1 cellular context compared by ENCODE assay signal in genomic region chr11:129720994-129721393, GRCh38.
TF ChIP-seq lines count a peak whose summit lies in the region.

No MANE protein-coding gene starts in this region.

TF ChIP-seq in SK-N-SH, 30 proteins besides CTCF, POLR2A, EP300 and RAD21 (continued from another document):
- TF ChIP-seq REST (IDR thresholded peaks at IDR 0.05; ENCODE audit: low read depth, low read length) (no peak), USF2 (IDR thresholded peaks at IDR 0.05; ENCODE audit: borderline replicate concordance, low read depth, low read length) (no peak), USF1 (IDR thresholded peaks at IDR 0.05; ENCODE audit: borderline replicate concordance, low read depth) (no peak), FOXM1 (IDR thresholded peaks at IDR 0.05; ENCODE audit: low read depth) (no peak), MEF2A (IDR thresholded peaks at IDR 0.05; ENCODE audit: borderline replicate concordance, low read depth) (no peak)
